Comparison of ENCODE assay signal across 8 cellular contexts in genomic region chr14:75259510-75259855, GRCh38. TPM values are rescaled to one million over a fixed set of nuclear protein-coding genes. Genes with fewer than 3 reads are reported as not detected.
DNase-seq lines count a peak whose midpoint lies in the region; ATAC-seq, FAIRE-seq and TF ChIP-seq lines count a peak whose summit lies in the region.

No MANE protein-coding gene starts in this region.

- peak overlapping the region; percentile 50 for H3K9ac ChIP-seq in ES-I3 (ENCODE audit: low read depth, low read length)
- H3K9ac ChIP-seq in GM12878 (ENCODE audit: control insufficient read depth, insufficient read depth, low read length) = peak overlapping the region; percentile 62

- WGBS in GM12878 (ENCODE audit: insufficient coverage, insufficient replicate concordance, low lambda C conversion rate, missing lambda C conversion rate) = 8% methylated on average over 7 of the region's 7 CpGs

- intact Hi-C loops in GM12878 (cut with micrococcal nuclease; ENCODE audit: unreplicated experiment) = loop anchor here (2.0 kb wide), 1 partner anchor 19 kb away; the partner anchor contains the start of gene FOS
- intact Hi-C loops in left colon (cut with DNase I, micrococcal nuclease) = no loop called here

- peak overlapping the region; percentile 96 for H2AFZ ChIP-seq in GM12878 (ENCODE audit: control insufficient read depth, low read depth, low read length)

- no peaks in the 10 kb centered on the region for H3K79me2 ChIP-seq in GM12878 (ENCODE audit: control insufficient read depth, insufficient read depth, low read length)

- peak overlapping the region; percentile 89 for H3K4me2 ChIP-seq in GM12878 (ENCODE audit: control insufficient read depth, insufficient read depth)

- DNase-seq in NB4 (ENCODE audit: low read depth) (no peak), GM12878 (ENCODE audit: low read depth, low spot score) (no peak), left colon (no peak), HPDE6-E6E7 (ENCODE audit: extremely low spot score) (no peak), SK-N-DZ (ENCODE audit: low spot score) (no peak), KBM-7 (no peak)

- no peaks in the 10 kb centered on the region for H3K9me3 ChIP-seq in ES-I3 (ENCODE audit: control insufficient read depth, insufficient read depth, low read length)
- no peaks in the 10 kb centered on the region for H3K9me3 ChIP-seq in GM12878 (replicated peaks; ENCODE audit: control insufficient read depth, insufficient read depth, low read length)

- no peaks in the 10 kb centered on the region for H3K36me3 ChIP-seq in ES-I3 (ENCODE audit: insufficient read depth, low read length)
- H3K36me3 ChIP-seq in GM12878 (ENCODE audit: control insufficient read depth in 2 of 2, insufficient read depth in 2 of 2, low read length in 1 of 2) = no peaks in the 10 kb centered on the region

- CTCF ChIA-PET in GM12878 (lab: Yijun Ruan, JAX) = interaction anchor here (0.8 to 1.4 kb wide), 6 partner anchors 12 to 78 kb away, joined by 3 to 5 read pairs (median 3); no protein-coding TSS in a partner anchor

- peaks cover 0 to 4% of the 10 kb centered on the region in 2 experiments; a peak in 2 of 4 replicates for H3K27me3 ChIP-seq in GM12878 (replicated peaks in 1 of 2; ENCODE audit: control insufficient read depth in 2 of 2, insufficient read depth in 2 of 2, low read length in 1 of 2)

- no peak for TF ChIP-seq RAD21 in GM12878 (IDR thresholded peaks at IDR 0.05; ENCODE audit: insufficient read depth, low read depth, low read length)

- RAD21 ChIA-PET in GM12878 (lab: Charles Lee; ENCODE audit: unreplicated experiment) = interaction anchor here (0.8 to 1.8 kb wide), 4 partner anchors 10 to 44 kb away, joined by 3 to 12 read pairs (median 7); no protein-coding TSS in a partner anchor

- ATAC-seq in GM12878 (no peak; the same call in 2 of the 3 replicates), left colon (peak; percentile 0)

- H3K4me1 ChIP-seq in ES-I3 (ENCODE audit: insufficient read depth, low read length) (peaks cover 11% of the 10 kb centered on the region), GM12878 (ENCODE audit: control insufficient read depth, insufficient read depth, low read length) (peaks cover 15% of the 10 kb centered on the region)

- in situ Hi-C loops in GM12878 (cut with MboI) (loop anchor here (25.0 kb wide), 1 partner anchor 1497 kb away; a partner anchor contains a TSS), KBM-7 (cut with MboI; ENCODE audit: low pct_unique_long_range_greater_than_20kb, low sequenced_read_pairs) (no loop called here)

- H4K20me1 ChIP-seq in GM12878 (ENCODE audit: control insufficient read depth, insufficient read depth) = no peaks in the 10 kb centered on the region

- peak overlapping the region; percentile 56 for H3K4me3 ChIP-seq in NB4 (ENCODE audit: low read depth, low read length)
- peak overlapping the region; percentile 64; the same call in 1 of the 2 replicates for H3K4me3 ChIP-seq in GM12878

- POLR2A ChIA-PET in GM12878 (lab: Charles Lee) = interaction anchor here (0.6 to 1.4 kb wide), 2 partner anchors 9 to 10 kb away, joined by 3 to 11 read pairs; no protein-coding TSS in a partner anchor

- H3K27ac ChIP-seq in GM12878 (ENCODE audit: control insufficient read depth, insufficient read depth) = 0 out of 2 replicates have a peak overlapping the region, but pooled peaks have one; percentile 60
- H3K27ac ChIP-seq in temporal lobe (ENCODE audit: low read depth, low read length) = peak overlapping the region; percentile 100

- no peak for FAIRE-seq in GM12878 (lab: Jason Lieb, UNC)

- SMC1A ChIA-PET in GM12878 (lab: Charles Lee; ENCODE audit: uncharacterized antibody, unreplicated experiment) = interaction anchor here (1.2 to 1.7 kb wide), 7 partner anchors 8 to 133 kb away, joined by 3 to 7 read pairs (median 4); partner anchors contain the start of gene NEK9

- TF ChIP-seq CTCF in NB4 (IDR thresholded peaks at IDR 0.05; ENCODE audit: low read depth, low read length) = no peak
- TF ChIP-seq CTCF in GM12878 (IDR thresholded peaks at IDR 0.05 in 2 of 3, conservative IDR thresholded peaks at IDR 0.05 in 1 of 3; ENCODE audit: control insufficient read depth in 2 of 3, extremely low read depth in 1 of 3, insufficient read depth in 1 of 3, low read depth in 3 of 3, low read length in 3 of 3) = 0 out of 6 replicates have a peak, but pooled peaks of 1 of the 3 experiments have one; percentile 7

- no peak for TF ChIP-seq POLR2A in NB4 (IDR thresholded peaks at IDR 0.05; ENCODE audit: extremely low read depth, insufficient read length)
- no peak for TF ChIP-seq POLR2A in GM12878 (IDR thresholded peaks at IDR 0.05; ENCODE audit: low read depth, low read length)

- TSS peak; percentile 98 for BruUV-seq in GM12878 (replicated peaks; lab: Mats Ljungman, UMichigan)

- no peak for TF ChIP-seq EP300 in GM12878 (IDR thresholded peaks at IDR 0.05; ENCODE audit: borderline replicate concordance in 1 of 2, control insufficient read depth in 1 of 2, low read depth in 2 of 2, low read length in 2 of 2)

TF ChIP-seq in GM12878, 131 proteins besides CTCF, POLR2A, EP300 and RAD21:
- TF ChIP-seq CREM (IDR thresholded peaks at IDR 0.05; ENCODE audit: low read depth) = no peak
- TF ChIP-seq RELB (IDR thresholded peaks at IDR 0.05; ENCODE audit: low read depth) = 0 out of 2 replicates have a peak, but pooled peaks have one; percentile 11
- TF ChIP-seq, protein P1, sequence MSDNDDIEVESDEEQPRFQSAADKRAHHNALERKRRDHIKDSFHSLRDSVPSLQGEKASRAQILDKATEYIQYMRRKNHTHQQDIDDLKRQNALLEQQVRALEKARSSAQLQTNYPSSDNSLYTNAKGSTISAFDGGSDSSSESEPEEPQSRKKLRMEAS (IDR thresholded peaks at IDR 0.05; ENCODE audit: low read depth, low read length) = no peak
- TF ChIP-seq IKZF1 (conservative IDR thresholded peaks at IDR 0.05) = no peak
- TF ChIP-seq BACH1 (IDR thresholded peaks at IDR 0.05; ENCODE audit: borderline replicate concordance) = no peak
- no peak for TF ChIP-seq ASH2L (IDR thresholded peaks at IDR 0.05; ENCODE audit: borderline replicate concordance, low read depth)

RNA-seq across cellular contexts. Expression of gene FOS, which starts 19.1 kb away (rescaled TPM):
- 5.1 and 5.7 TPM in 2 replicates for total RNA-seq in GM12878 (2013; cell fraction: nucleolus; rRNA removed)
- total RNA-seq in GM12878 (2014; rRNA removed) = 0.05 and 0.40 TPM in 2 replicates
- total RNA-seq in GM12878 (2014; rRNA removed; fragmentation: Illumina TruSeq; extraction: Trizol) = 0.09 and 0.13 TPM in 2 replicates
- 0.43 and 0.64 TPM in 2 replicates for total RNA-seq in GM12878 (2021)
- 0.64 TPM for polyA plus RNA-seq in GM12878 (2011; ENCODE audit: low read depth)
- polyA plus RNA-seq in GM12878 (2011; rRNA removed) = 0.95 TPM in 2 replicates
- 1.1 and 1.4 TPM in 2 replicates for polyA plus RNA-seq in GM12878 (2011; cell fraction: cytosol; rRNA removed)
- polyA plus RNA-seq in GM12878 (2011; cell fraction: nucleus; rRNA removed) = 7.4 and 8.9 TPM in 2 replicates
- polyA plus RNA-seq in GM12878 (2012) = 0.54 and 1.5 TPM in 2 replicates
- polyA plus RNA-seq in GM12878 (2014; fragmentation: Illumina TruSeq; extraction: Trizol) = 0.10 TPM in 1 of 2 replicates, not detected in the other
- under 1 TPM; 0.02 to 0.13 TPM for polyA plus RNA-seq in GM12878 (2014; fragmentation: Nextera tagmentation; extraction: Ambion mirVana)
- polyA plus RNA-seq in GM12878 (2014; rRNA removed) = 0.10 and 0.36 TPM in 2 replicates
- under 1 TPM; 0.67 to 0.75 TPM for polyA plus RNA-seq in GM12878 (2016; fragmentation: Nextera tagmentation; extraction: Ambion mirVana)
- polyA minus RNA-seq in GM12878 (2011; rRNA and poly(A)+ RNA removed) = 1.6 and 4.9 TPM in 2 replicates
- polyA minus RNA-seq in GM12878 (2011; cell fraction: cytosol; rRNA and poly(A)+ RNA removed) = 3.4 and 4.5 TPM in 2 replicates
- polyA minus RNA-seq in GM12878 (2011; cell fraction: nucleus; rRNA and poly(A)+ RNA removed) = 17.4 and 22.5 TPM in 2 replicates
- total RNA-seq in left colon = 100 to 1,000 TPM; 220 to 877 TPM
- 41.8 TPM for total RNA-seq in temporal lobe
- polyA plus RNA-seq in SK-N-DZ (2014; cell fraction: cytosol; rRNA removed) = 2.0 and 2.5 TPM in 2 replicates
- polyA plus RNA-seq in SK-N-DZ (2014; cell fraction: nucleus; rRNA removed) = 9.7 and 20.3 TPM in 2 replicates
